In genomic region chr15:29924750-29925149, GRCh38 we compare ENCODE assay signal across 11 cellular contexts.
DNase-seq lines count a peak whose midpoint lies in the region; ATAC-seq, FAIRE-seq and TF ChIP-seq lines count a peak whose summit lies in the region.
"Had no signal": no experiment of that assay in that cellular context is flagged by ENCODE, and none has a peak within 500 bp of the region (broad histone marks: within the 10 kb centered on the region; RNA-seq: fewer than 3 reads in every experiment).

No MANE protein-coding gene starts in this region.

- intact Hi-C loops in mammary epithelial cell (cut with micrococcal nuclease) = loop anchor here (1.0 to 10.0 kb wide), 3 partner anchors 76 to 110 kb away; partner anchors contain the start of gene TJP1

- TF ChIP-seq EP300 in A549 (IDR thresholded peaks at IDR 0.05) = no peak; a peak in 1 of 5 replicates

- WGBS in A549 (ENCODE audit: missing lambda C conversion rate) = 0% methylated on average over 4 of the region's 4 CpGs
- WGBS in mammary epithelial cell (ENCODE audit: low coverage, missing lambda C conversion rate) = 0% methylated on average over 3 of the region's 4 CpGs

- TF ChIP-seq CTCF in A549 (IDR thresholded peaks at IDR 0.05) (no peak), mammary epithelial cell (conservative IDR thresholded peaks at IDR 0.05 in 1 of 2, IDR thresholded peaks at IDR 0.05 in 1 of 2; ENCODE audit: extremely low read depth in 1 of 2, insufficient read depth in 1 of 2, low read depth in 1 of 2, low read length in 2 of 2) (no peak), kidney epithelial cell (IDR thresholded peaks at IDR 0.05; ENCODE audit: insufficient read depth, low read length, poor library complexity, severe bottlenecking) (no peak)

- no peaks in the 10 kb centered on the region for H4K20me1 ChIP-seq in mammary epithelial cell (ENCODE audit: insufficient read depth, low read length)

- ATAC-seq in A549 (peak; percentile 74 to 85), HG02852 (IDR thresholded peaks at IDR 0.05; ENCODE audit: unreplicated experiment) (no peak)

- no peaks in the 10 kb centered on the region for H3K27me3 ChIP-seq in mammary epithelial cell (ENCODE audit: insufficient read depth, low read length)
- no peaks in the 10 kb centered on the region for H3K27me3 ChIP-seq in kidney epithelial cell (ENCODE audit: control insufficient read depth, insufficient read depth, low read length)

- TF ChIP-seq RAD21 in A549 (conservative IDR thresholded peaks at IDR 0.05 in 1 of 2, IDR thresholded peaks at IDR 0.05 in 1 of 2) = peak in 1 of 2 experiments; percentile 30; a peak in 1 of 5 replicates

- H3K4me1 ChIP-seq in A549 (peaks cover 67% of the 10 kb centered on the region), mammary epithelial cell (ENCODE audit: insufficient read depth, low read length) (peaks cover 49% of the 10 kb centered on the region)

- CTCF ChIA-PET in A549 (lab: Yijun Ruan, JAX) (interaction anchor here (0.8 to 10.3 kb wide), 39 partner anchors 10 to 311 kb away, joined by 3 to 128 read pairs (median 9); partner anchors contain the start of gene TJP1), mammary epithelial cell (lab: Charles Lee; ENCODE audit: low non-redundant PET) (no interaction called here)

- H3K9ac ChIP-seq in mammary epithelial cell (ENCODE audit: insufficient read depth, low read length) = no peak overlapping the region

- no TSS peak for BruUV-seq in mammary epithelial cell (replicated peaks; lab: Mats Ljungman, UMichigan)

- no peaks in the 10 kb centered on the region for H3K36me3 ChIP-seq in mammary epithelial cell (ENCODE audit: insufficient read depth, low read length)
- H3K36me3 ChIP-seq in kidney epithelial cell (ENCODE audit: control insufficient read depth, insufficient read depth, low read length) = no peaks in the 10 kb centered on the region

- no peaks in the 10 kb centered on the region for H3K9me3 ChIP-seq in A549
- H3K9me3 ChIP-seq in mammary epithelial cell (replicated peaks; ENCODE audit: insufficient read depth, low read length) = no peaks in the 10 kb centered on the region

- H3K4me2 ChIP-seq in A549 (peak overlapping the region; percentile 67), mammary epithelial cell (ENCODE audit: insufficient read depth, low read depth, low read length) (peak overlapping the region; percentile 53)

- H2AFZ ChIP-seq in mammary epithelial cell (ENCODE audit: low read depth, low read length) = peak overlapping the region; percentile 54

- H3K4me3 ChIP-seq in A549 (no peak overlapping the region), mammary epithelial cell (replicated peaks in 1 of 3; ENCODE audit: insufficient read depth in 1 of 3, low read depth in 2 of 3, low read length in 3 of 3) (no peak overlapping the region), kidney epithelial cell (ENCODE audit: low read depth, low read length) (no peak overlapping the region)

- POLR2A ChIA-PET in A549 (lab: Yijun Ruan, JAX) = interaction anchor here (0.6 to 4.0 kb wide), 5 partner anchors 15 to 188 kb away, joined by 3 to 86 read pairs (median 3); partner anchors contain the start of gene TJP1

- peak; percentile 91 for FAIRE-seq in A549 (lab: Jason Lieb, UNC)

- DNase-seq in A549 (ENCODE audit: low read depth in 1 of 2, low spot score in 1 of 2) (peak; percentile 72 to 90), HT1080 (ENCODE audit: low read depth) (peak; percentile 76), mammary epithelial cell (peak; percentile 20), kidney epithelial cell (ENCODE audit: low read depth) (peak; percentile 74), NCI-H146 treated with DMSO at 0.1 percent for 48 hours (lab: John Stamatoyannopoulos, UW; ENCODE audit: unreplicated experiment) (no peak), superior temporal gyrus (ENCODE audit: extremely low spot score) (no peak)
- DNase-seq in activated CD8-positive, alpha-beta memory T cell treated with anti-CD3 and anti-CD28 coated beads, Interleukin-2, amount 50 U/mL, for 4 hours = no peak
- DNase-seq: DMS79 treated with DMSO at 0.1 percent for 48 hours, GOT3, NCI-H446 treated with DMSO at 0.1 percent for 48 hours had no signal

- no peaks in the 10 kb centered on the region for H3K79me2 ChIP-seq in mammary epithelial cell (ENCODE audit: insufficient read depth, low read length)

- in situ Hi-C loops in mammary epithelial cell (cut with MboI; ENCODE audit: low sequenced_read_pairs in 2 of 2) = loop anchor here (5.0 to 10.0 kb wide), 3 partner anchors 80 to 230 kb away; partner anchors contain the start of gene TJP1 (in 1 of the 2)

- TF ChIP-seq POLR2A in A549 (IDR thresholded peaks at IDR 0.05; ENCODE audit: low read length) = no peak

- dilution Hi-C loops in mammary epithelial cell (cut with HindIII; ENCODE audit: low sequenced_read_pairs) = no loop called here

- peak overlapping the region; percentile 70 to 86 for H3K27ac ChIP-seq in A549
- H3K27ac ChIP-seq in mammary epithelial cell (ENCODE audit: insufficient read depth, low read depth, low read length) = peak overlapping the region; percentile 76

TF ChIP-seq in A549, 52 proteins besides CTCF, POLR2A, EP300 and RAD21 (continues in another document):
- no peak for TF ChIP-seq PHF8 (IDR thresholded peaks at IDR 0.05; ENCODE audit: borderline replicate concordance, low read depth)
- TF ChIP-seq MAFK (IDR thresholded peaks at IDR 0.05; ENCODE audit: partially characterized antibody) = no peak
- TF ChIP-seq HES2 (IDR thresholded peaks at IDR 0.05) = no peak
- TF ChIP-seq TFCP2L1 (CRISPR knock-in tag; IDR thresholded peaks at IDR 0.05) = no peak
- no peak for TF ChIP-seq HOXA7 (CRISPR knock-in tag; IDR thresholded peaks at IDR 0.05)
- TF ChIP-seq CHD2 (IDR thresholded peaks at IDR 0.05; ENCODE audit: low read length, partially characterized antibody) = no peak
- no peak for TF ChIP-seq RCOR1 (IDR thresholded peaks at IDR 0.05; ENCODE audit: low read depth, low read length)
- no peak for TF ChIP-seq NPAS2 (CRISPR knock-in tag; IDR thresholded peaks at IDR 0.05; ENCODE audit: borderline replicate concordance)
- TF ChIP-seq CEBPB (IDR thresholded peaks at IDR 0.05) = peak in 1 of 2 experiments; percentile 37; a peak in 1 of 4 replicates
- no peak for TF ChIP-seq REST (IDR thresholded peaks at IDR 0.05)
- TF ChIP-seq HEYL (CRISPR knock-in tag; IDR thresholded peaks at IDR 0.05) = no peak
- no peak for TF ChIP-seq POLR2AphosphoS2 (conservative IDR thresholded peaks at IDR 0.05; ENCODE audit: low read length)
- TF ChIP-seq CHD4 (IDR thresholded peaks at IDR 0.05; ENCODE audit: borderline replicate concordance) = no peak
- no peak for TF ChIP-seq ELK1 (IDR thresholded peaks at IDR 0.05; ENCODE audit: low read depth, low read length)
- peak; percentile 72; the same call in 1 of the 2 replicates for TF ChIP-seq GATA3 (IDR thresholded peaks at IDR 0.05; ENCODE audit: borderline replicate concordance)
- TF ChIP-seq BCL3 (IDR thresholded peaks at IDR 0.05) = no peak
- TF ChIP-seq FOXS1 (CRISPR knock-in tag; IDR thresholded peaks at IDR 0.05) = no peak
- no peak for TF ChIP-seq ZSCAN20 (CRISPR knock-in tag; IDR thresholded peaks at IDR 0.05)
- TF ChIP-seq FOSL2 (IDR thresholded peaks at IDR 0.05) = no peak
- no peak for TF ChIP-seq FOSL2 (CRISPR knock-in tag; IDR thresholded peaks at IDR 0.05)

Comparison
In these comparisons a context has a peak if more than half of its experiments do, and no peak if none do; other contexts are left out.
1. DNase-seq: peak in A549 (2 of 2), HT1080 (single experiment), mammary epithelial cell (single experiment) and kidney epithelial cell (single experiment); none in activated CD8-positive, alpha-beta memory T cell treated with anti-CD3 and anti-CD28 coated beads, Interleukin-2, amount 50 U/mL, for 4 hours (single experiment), NCI-H146 treated with DMSO at 0.1 percent for 48 hours (single experiment) and superior temporal gyrus (single experiment).